21 cellular contexts compared by ENCODE assay signal in genomic region chr19:292951-293350, GRCh38. TPM values are rescaled to one million over a fixed set of nuclear protein-coding genes. Genes with fewer than 3 reads are reported as not detected.
"Had no signal": no experiment of that assay in that cellular context is flagged by ENCODE, and none has a peak within 500 bp of the region (broad histone marks: within the 10 kb centered on the region; RNA-seq: fewer than 3 reads in every experiment).

No MANE protein-coding gene starts in this region.

- H3K4me1 Mint-ChIP-seq: activated naive CD8-positive, alpha-beta T cell treated with anti-CD3 and anti-CD28 coated beads, Interleukin-2, amount 10 ng/mL, durations not matched to agents 7 days and 5 days had no signal

- ATAC-seq: left lobe of liver; lower lobe of right lung; naive thymus-derived CD4-positive, alpha-beta T cell; right cardiac atrium; stimulated activated naive CD8-positive, alpha-beta T cell treated with anti-CD3 and anti-CD28 coated beads, Interleukin-15, amount 100 ng/mL, for 72 hours; T-helper 17 cell had no signal

- DNase-seq: activated CD4-positive, alpha-beta memory T cell treated with anti-CD3 and anti-CD28 coated beads, Interleukin-2, amount 10 ng/mL, durations not matched to agents 7 days and 5 days; activated CD4-positive, alpha-beta T cell treated with anti-CD3 and anti-CD28 coated beads for 48 hours; activated CD4-positive, CD25-positive, alpha-beta regulatory T cell; activated gamma-delta T cell treated with Interleukin-2 at 50 U/mL for 16 hours; activated naive CD8-positive, alpha-beta T cell treated with anti-CD3 and anti-CD28 coated beads, Interleukin-2, amount 10 ng/mL, durations not matched to agents 7 days and 5 days; activated T-cell treated with anti-CD3 and anti-CD28 coated beads for 4 hours; amniotic stem cell; cerebellar nuclear complex; lower lobe of right lung; naive thymus-derived CD4-positive, alpha-beta T cell; right cardiac atrium; stimulated activated CD4-positive, alpha-beta T cell treated with anti-CD3 and anti-CD28 coated beads, Interleukin-12 subunit alpha, Interleukin-12 subunit beta, amount 100 ng/mL, for 4 hours; stimulated activated naive CD8-positive, alpha-beta T cell treated with anti-CD3 and anti-CD28 coated beads, Interleukin-15, amount 100 ng/mL, for 72 hours; SW 1271; T-helper 17 cell had no signal

- H3K27ac ChIP-seq: coronary artery, lower lobe of right lung, ovary, suprapubic skin, tibial nerve had no signal

- H3K9me3 ChIP-seq: lower lobe of right lung, ovary, suprapubic skin, tibial nerve, uterus had no signal

- H3K4me3 Mint-ChIP-seq: activated CD4-positive, alpha-beta memory T cell treated with anti-CD3 and anti-CD28 coated beads, Interleukin-2, amount 10 ng/mL, durations not matched to agents 7 days and 5 days; activated naive CD8-positive, alpha-beta T cell treated with anti-CD3 and anti-CD28 coated beads, Interleukin-2, amount 10 ng/mL, durations not matched to agents 7 days and 5 days; stimulated activated naive CD8-positive, alpha-beta T cell treated with anti-CD3 and anti-CD28 coated beads, Interleukin-15, amount 100 ng/mL, for 72 hours; T-helper 17 cell had no signal

- H3K27me3 ChIP-seq: ovary, uterus had no signal

- H3K4me3 ChIP-seq: coronary artery, lower lobe of right lung, ovary, suprapubic skin, tibial nerve, uterus had no signal

- H3K36me3 ChIP-seq: lower lobe of right lung, ovary, suprapubic skin, tibial nerve, uterus had no signal

- H3K9me3 Mint-ChIP-seq: activated CD4-positive, alpha-beta memory T cell treated with anti-CD3 and anti-CD28 coated beads, Interleukin-2, amount 10 ng/mL, durations not matched to agents 7 days and 5 days; activated naive CD8-positive, alpha-beta T cell treated with anti-CD3 and anti-CD28 coated beads, Interleukin-2, amount 10 ng/mL, durations not matched to agents 7 days and 5 days; stimulated activated naive CD8-positive, alpha-beta T cell treated with anti-CD3 and anti-CD28 coated beads, Interleukin-15, amount 100 ng/mL, for 72 hours had no signal

- H3K27ac Mint-ChIP-seq: activated CD4-positive, alpha-beta memory T cell treated with anti-CD3 and anti-CD28 coated beads, Interleukin-2, amount 10 ng/mL, durations not matched to agents 7 days and 5 days; activated naive CD8-positive, alpha-beta T cell treated with anti-CD3 and anti-CD28 coated beads, Interleukin-2, amount 10 ng/mL, durations not matched to agents 7 days and 5 days; stimulated activated naive CD8-positive, alpha-beta T cell treated with anti-CD3 and anti-CD28 coated beads, Interleukin-15, amount 100 ng/mL, for 72 hours; T-helper 17 cell had no signal

- H3K36me3 Mint-ChIP-seq: activated naive CD8-positive, alpha-beta T cell treated with anti-CD3 and anti-CD28 coated beads, Interleukin-2, amount 10 ng/mL, durations not matched to agents 7 days and 5 days; naive thymus-derived CD4-positive, alpha-beta T cell had no signal

RNA-seq across cellular contexts. Expression of gene PLPP2, which starts 1.7 kb away (rescaled TPM):
- total RNA-seq: activated naive CD8-positive, alpha-beta T cell treated with anti-CD3 and anti-CD28 coated beads, Interleukin-2, amount 10 ng/mL, durations not matched to agents 7 days and 5 days had no signal
- polyA plus RNA-seq: naive thymus-derived CD4-positive, alpha-beta T cell had no signal
